Comparison of ENCODE assay signal across 15 cellular contexts in the genomic region with DNA sequence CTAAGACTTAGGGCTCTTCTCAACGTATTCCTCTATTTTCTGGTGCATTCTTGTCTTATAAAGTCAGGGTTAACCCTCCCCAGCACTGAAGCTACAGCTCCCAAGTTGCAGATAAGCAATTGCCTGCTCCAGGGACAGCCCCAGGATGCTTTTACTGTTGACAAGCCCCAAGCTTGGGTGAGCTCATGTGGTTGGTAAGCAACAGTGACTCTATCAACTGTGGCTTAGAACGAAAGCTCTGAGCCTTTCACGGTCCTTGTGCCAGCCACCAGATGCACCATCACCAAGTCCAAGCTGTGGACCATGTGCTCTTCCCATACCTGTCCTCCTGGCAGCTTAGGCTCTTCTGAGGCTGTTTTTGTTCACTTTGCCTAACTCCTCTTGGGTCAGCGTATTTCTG. TPM values are rescaled to one million over a fixed set of nuclear protein-coding genes. Genes with fewer than 3 reads are reported as not detected.
DNase-seq lines count a peak whose midpoint lies in the region; ATAC-seq and TF ChIP-seq lines count a peak whose summit lies in the region.
"Had no signal": no experiment of that assay in that cellular context is flagged by ENCODE, and none has a peak within 500 bp of the region (broad histone marks: within the 10 kb centered on the region; RNA-seq: fewer than 3 reads in every experiment).

No MANE protein-coding gene starts in this region.

- no peaks in the 10 kb centered on the region for H3K27me3 Mint-ChIP-seq in central memory CD8-positive, alpha-beta T cell

- no peak overlapping the region for H3K27ac ChIP-seq in PC-3 (ENCODE audit: low read length)
- H3K27ac ChIP-seq: tibial nerve had no signal

- intact Hi-C loops in PC-3 (cut with micrococcal nuclease) = no loop called here

- H4K20me1 ChIP-seq in PC-3 (ENCODE audit: low read length) = peaks cover 4% of the 10 kb centered on the region

- peak; percentile 66 for ATAC-seq in GM18498 (IDR thresholded peaks at IDR 0.05; ENCODE audit: unreplicated experiment)
- ATAC-seq in GM21367 (IDR thresholded peaks at IDR 0.05; ENCODE audit: unreplicated experiment) = peak; percentile 71
- peak; percentile 81 for ATAC-seq in HG03196 (IDR thresholded peaks at IDR 0.05; ENCODE audit: unreplicated experiment)
- ATAC-seq in central memory CD8-positive, alpha-beta T cell (replicated peaks; ENCODE audit: extremely low read depth, poor library complexity, severe bottlenecking) = no peak
- no peak for ATAC-seq in PC-3
- ATAC-seq in GM21515 (IDR thresholded peaks at IDR 0.05; ENCODE audit: unreplicated experiment) = no peak

- peak overlapping the region; percentile 54 for H3K4me3 Mint-ChIP-seq in central memory CD8-positive, alpha-beta T cell
- H3K4me3 Mint-ChIP-seq: activated naive CD4-positive, alpha-beta T cell treated with anti-CD3 and anti-CD28 coated beads for 36 hours; brain had no signal

- peaks cover 19% of the 10 kb centered on the region for H3K36me3 Mint-ChIP-seq in central memory CD8-positive, alpha-beta T cell (ENCODE audit: insufficient read depth)
- H3K36me3 Mint-ChIP-seq: brain had no signal

- no peaks in the 10 kb centered on the region for H3K9me3 Mint-ChIP-seq in central memory CD8-positive, alpha-beta T cell
- H3K9me3 Mint-ChIP-seq: activated naive CD4-positive, alpha-beta T cell treated with anti-CD3 and anti-CD28 coated beads for 36 hours; brain had no signal

- H3K4me3 ChIP-seq in PC-3 (ENCODE audit: low read length) = no peak overlapping the region
- H3K4me3 ChIP-seq: tibial nerve had no signal

- no peak for TF ChIP-seq CTCF in PC-3 (conservative IDR thresholded peaks at IDR 0.05; ENCODE audit: low read depth, low read length)

- peaks cover 62% of the 10 kb centered on the region for H3K4me1 ChIP-seq in PC-3 (ENCODE audit: insufficient read depth, low read length)
- H3K4me1 ChIP-seq: BE2C, tibial nerve had no signal

- no peak for DNase-seq in central memory CD8-positive, alpha-beta T cell (ENCODE audit: low spot score in 2 of 2)
- DNase-seq in PC-3 = no peak
- no peak for DNase-seq in NCI-H2227 (lab: John Stamatoyannopoulos, UW; ENCODE audit: unreplicated experiment)
- no peak for DNase-seq in NCI-H526 (lab: John Stamatoyannopoulos, UW)
- DNase-seq: activated naive CD4-positive, alpha-beta T cell treated with anti-CD3 and anti-CD28 coated beads for 36 hours; BE2C; DND-41; effector CD8-positive, alpha-beta T cell; NCI-H2171 had no signal

- CTCF ChIA-PET in PC-3 (lab: Charles Lee) = no interaction called here

- H3K4me1 Mint-ChIP-seq in central memory CD8-positive, alpha-beta T cell = peaks cover 92% of the 10 kb centered on the region
- H3K4me1 Mint-ChIP-seq: brain had no signal

- no peaks in the 10 kb centered on the region for H3K9me2 ChIP-seq in PC-3 (replicated peaks; ENCODE audit: low read length)

- POLR2A ChIA-PET in PC-3 (lab: Charles Lee; ENCODE audit: unreplicated experiment) = interaction anchor here (0.5 kb wide), 1 partner anchor 26 kb away, joined by 3 read pairs; no protein-coding TSS in a partner anchor

- BruUV-seq in PC-3 (replicated peaks; lab: Mats Ljungman, UMichigan) = no TSS peak

- no peaks in the 10 kb centered on the region for H3F3A ChIP-seq in PC-3 (ENCODE audit: low read length, unreplicated experiment)

- no peaks in the 10 kb centered on the region for H3K27me3 ChIP-seq in PC-3 (ENCODE audit: low read length)
- H3K27me3 ChIP-seq: BE2C, tibial nerve had no signal

- H3K27ac Mint-ChIP-seq in central memory CD8-positive, alpha-beta T cell (ENCODE audit: low read depth) = peak overlapping the region; percentile 76
- H3K27ac Mint-ChIP-seq: activated naive CD4-positive, alpha-beta T cell treated with anti-CD3 and anti-CD28 coated beads for 36 hours; brain had no signal

- 0 out of 2 replicates have a peak, but pooled peaks cover 3% of the 10 kb centered on the region for H3K36me3 ChIP-seq in PC-3 (ENCODE audit: low read depth, low read length)
- H3K36me3 ChIP-seq: BE2C, tibial nerve had no signal

- peaks cover 44% of the 10 kb centered on the region for H3K79me2 ChIP-seq in PC-3 (ENCODE audit: low read length)

- no peak overlapping the region for H3K9ac ChIP-seq in PC-3 (ENCODE audit: low read length)

- H3K9me3 ChIP-seq in PC-3 (ENCODE audit: low read length) = no peaks in the 10 kb centered on the region
- H3K9me3 ChIP-seq: BE2C, tibial nerve had no signal

- H3K4me2 ChIP-seq in PC-3 (ENCODE audit: low read length) = no peak overlapping the region

- no peak overlapping the region for H2AFZ ChIP-seq in PC-3 (ENCODE audit: low read length)

RNA-seq across cellular contexts. Expression of gene ADRB2, which starts 13.5 kb away (rescaled TPM):
- 41.1 and 42.1 TPM in 2 replicates for total RNA-seq in PC-3 (2014; rRNA removed)

Comparison
In these comparisons a context has a peak if more than half of its experiments do, and no peak if none do; other contexts are left out.
1. ATAC-seq: peak in GM18498 (single experiment), GM21367 (single experiment) and HG03196 (single experiment); none in central memory CD8-positive, alpha-beta T cell (single experiment), PC-3 (single experiment) and GM21515 (single experiment).